Comparison of ENCODE assay signal across 19 cellular contexts in the genomic region with DNA sequence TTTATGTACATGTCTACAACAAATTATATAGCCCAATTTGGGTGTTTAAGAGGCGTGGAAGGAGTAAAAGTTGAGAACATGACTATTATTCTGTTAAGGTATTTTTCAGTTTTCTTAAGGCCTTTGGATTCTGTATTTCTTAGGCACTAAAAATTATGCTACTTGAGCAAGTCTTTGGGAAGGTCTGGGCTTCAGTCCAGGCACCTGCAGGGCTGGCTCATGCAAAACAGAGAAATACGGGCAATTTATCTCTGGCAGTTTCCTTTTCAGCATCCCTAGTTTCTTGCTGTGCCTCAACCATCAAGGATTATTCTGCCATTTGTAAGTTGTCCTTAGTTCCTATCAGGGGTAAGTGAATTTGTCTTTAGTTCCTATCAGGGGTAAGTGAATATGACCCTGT.
DNase-seq lines count a peak whose midpoint lies in the region; TF ChIP-seq lines count a peak whose summit lies in the region.
"Had no signal": no experiment of that assay in that cellular context is flagged by ENCODE, and none has a peak within 500 bp of the region (broad histone marks: within the 10 kb centered on the region; RNA-seq: fewer than 3 reads in every experiment).

No MANE protein-coding gene starts in this region.

- no peak overlapping the region for H3K27ac ChIP-seq in A673 (ENCODE audit: low read depth, low read length, poor library complexity, severe bottlenecking)
- H3K27ac ChIP-seq: BLaER1 treated with 17β-estradiol and CSF1 and Interleukin-3, amounts not matched to agents 10 nM and 100 nM had no signal

- H3K36me3 ChIP-seq in A673 (ENCODE audit: insufficient read depth, low read length, poor library complexity, severe bottlenecking) (no peaks in the 10 kb centered on the region), MG63 (no peaks in the 10 kb centered on the region)
- H3K36me3 ChIP-seq: BLaER1 treated with 17β-estradiol and CSF1 and Interleukin-3, amounts not matched to agents 10 nM and 100 nM had no signal

- no peaks in the 10 kb centered on the region for H3K9me3 ChIP-seq in A673 (ENCODE audit: low read depth, low read length, poor library complexity, severe bottlenecking)
- no peaks in the 10 kb centered on the region for H3K9me3 ChIP-seq in MG63
- H3K9me3 ChIP-seq: BLaER1 treated with 17β-estradiol and CSF1 and Interleukin-3, amounts not matched to agents 10 nM and 100 nM; SK-N-SH had no signal

- CTCF ChIA-PET in A673 (lab: Charles Lee): no interaction called here

- POLR2A ChIA-PET in A673 (lab: Charles Lee; ENCODE audit: low non-redundant PET): no interaction called here

- H3K4me3 ChIP-seq in A673 (ENCODE audit: low read depth, low read length, poor library complexity, severe bottlenecking) (no peak overlapping the region), MG63 (no peak overlapping the region)
- H3K4me3 ChIP-seq: BLaER1 treated with 17β-estradiol and CSF1 and Interleukin-3, amounts not matched to agents 10 nM and 100 nM; GM12878; GM23338 had no signal

- TF ChIP-seq CTCF in A673 (conservative IDR thresholded peaks at IDR 0.05; ENCODE audit: low read depth, low read length): no peak

- no peaks in the 10 kb centered on the region for H3K4me1 ChIP-seq in A673 (ENCODE audit: insufficient read depth, low read length, poor library complexity, severe bottlenecking)

- no TSS peak for BruUV-seq in A673 (replicated peaks; lab: Mats Ljungman, UMichigan)

- DNase-seq in A673 (ENCODE audit: low spot score) (peak; percentile 6), NCI-H1048 (lab: John Stamatoyannopoulos, UW) (peak; percentile 55), astrocyte of the hippocampus (ENCODE audit: low read depth, low spot score) (peak; percentile 42), medulla oblongata (ENCODE audit: extremely low spot score) (peak; percentile 29), NCI-H2029 treated with DMSO at 0.1 percent for 48 hours (lab: John Stamatoyannopoulos, UW) (no peak), MG63 (no peak)
- DNase-seq in stimulated activated CD4-positive, alpha-beta T cell treated with anti-CD3 and anti-CD28 coated beads, Interleukin-2, amount 100 ng/mL, for 48 hours: no peak
- DNase-seq: Caco-2; CD4-positive, alpha-beta T cell; GDM1; H9; Karpas-422; NCI-H1105; NCI-H1436 treated with DMSO at 0.1 percent for 48 hours; NCI-H187 treated with DMSO at 0.1 percent for 48 hours; SK-N-SH had no signal

- H3K27me3 ChIP-seq in A673 (replicated peaks; ENCODE audit: insufficient read depth, low read depth, low read length, poor library complexity): no peaks in the 10 kb centered on the region
- no peaks in the 10 kb centered on the region for H3K27me3 ChIP-seq in MG63
- H3K27me3 ChIP-seq: BLaER1 treated with 17β-estradiol and CSF1 and Interleukin-3, amounts not matched to agents 10 nM and 100 nM had no signal

- intact Hi-C loops in A673 (cut with micrococcal nuclease; ENCODE audit: unreplicated experiment): no loop called here

Comparison
In these comparisons a context has a peak if more than half of its experiments do, and no peak if none do; other contexts are left out.
1. DNase-seq: peak in A673 (single experiment), NCI-H1048 (single experiment), astrocyte of the hippocampus (single experiment) and medulla oblongata (single experiment); none in NCI-H2029 treated with DMSO at 0.1 percent for 48 hours (single experiment), MG63 (single experiment) and stimulated activated CD4-positive, alpha-beta T cell treated with anti-CD3 and anti-CD28 coated beads, Interleukin-2, amount 100 ng/mL, for 48 hours (0 of 2).